In genomic region chr2:240232961-240233890, GRCh38 we compare ENCODE assay signal across 7 cellular contexts.
DNase-seq lines count a peak whose midpoint lies in the region; TF ChIP-seq lines count a peak whose summit lies in the region.

No MANE protein-coding gene starts in this region.

- TF ChIP-seq CTCF in GM20000 (IDR thresholded peaks at IDR 0.05; ENCODE audit: extremely low read depth, missing control alignments) (peak; percentile 40), liver (IDR thresholded peaks at IDR 0.05; ENCODE audit: low read depth, low read length, missing input control) (peak; percentile 88)

- peak; percentile 95 to 96 for TF ChIP-seq RAD21 in liver (IDR thresholded peaks at IDR 0.05)

- H3K4me1 ChIP-seq in liver (ENCODE audit: control insufficient read depth in 4 of 4, insufficient read depth in 4 of 4, low read length in 3 of 4) = peaks cover 6 to 29% (median 20%) of the 10 kb centered on the region in 4 donors

- H3K9me3 ChIP-seq in liver (ENCODE audit: control insufficient read depth in 4 of 4, low read length in 3 of 4) = no peaks in the 10 kb centered on the region

- peaks cover 4% of the 10 kb centered on the region for H3K4me1 Mint-ChIP-seq in activated CD4-positive, alpha-beta memory T cell treated with anti-CD3 and anti-CD28 coated beads, Interleukin-2, amount 10 ng/mL, durations not matched to agents 7 days and 5 days

- H3K27ac ChIP-seq in liver (ENCODE audit: low read depth in 1 of 2, low read length in 2 of 2) = peak overlapping the region; percentile 44 to 67

- WGBS in liver = 3% methylated on average over 39 of the region's 39 CpGs

- H3K9ac ChIP-seq in liver (ENCODE audit: low read depth in 1 of 2, low read length in 2 of 2) = peak overlapping the region in 1 of 2 donors; percentile 25

- H3K27ac Mint-ChIP-seq in activated CD4-positive, alpha-beta memory T cell treated with anti-CD3 and anti-CD28 coated beads, Interleukin-2, amount 10 ng/mL, durations not matched to agents 7 days and 5 days = no peak overlapping the region

- peak overlapping the region in 2 of 3 donors; percentile 49 to 51 for H3K4me3 ChIP-seq in liver (ENCODE audit: low read depth in 1 of 3, low read length in 3 of 3)

- peaks cover 2% of the 10 kb centered on the region for H3K27me3 Mint-ChIP-seq in activated CD4-positive, alpha-beta memory T cell treated with anti-CD3 and anti-CD28 coated beads, Interleukin-2, amount 10 ng/mL, durations not matched to agents 7 days and 5 days

- POLR2A ChIA-PET in activated CD4-positive, alpha-beta memory T cell treated with anti-CD3 and anti-CD28 coated beads, Interleukin-2, amount 10 ng/mL, durations not matched to agents 7 days and 5 days (lab: Charles Lee) = no interaction called here

- DNase-seq in GM20000 (ENCODE audit: low spot score) = peak; percentile 84
- peak; percentile 26 to 65 for DNase-seq in NCI-H524 (lab: John Stamatoyannopoulos, UW)
- peak; percentile 74 for DNase-seq in activated CD4-positive, alpha-beta memory T cell treated with anti-CD3 and anti-CD28 coated beads, Interleukin-2, amount 10 ng/mL, durations not matched to agents 7 days and 5 days
- peak; percentile 93 for DNase-seq in ecto neural progenitor cell (ENCODE audit: low spot score)
- DNase-seq in stimulated activated CD4-positive, alpha-beta T cell treated with anti-CD3 and anti-CD28 coated beads, Interleukin-4, amount 100 ng/mL, for 24 hours = peak; percentile 72
- DNase-seq in NCI-H2171 treated with DMSO at 0.1 percent for 48 hours (lab: John Stamatoyannopoulos, UW) = no peak

- no peaks in the 10 kb centered on the region for H3K36me3 Mint-ChIP-seq in activated CD4-positive, alpha-beta memory T cell treated with anti-CD3 and anti-CD28 coated beads, Interleukin-2, amount 10 ng/mL, durations not matched to agents 7 days and 5 days (ENCODE audit: low read depth)

- CTCF ChIA-PET in activated CD4-positive, alpha-beta memory T cell treated with anti-CD3 and anti-CD28 coated beads, Interleukin-2, amount 10 ng/mL, durations not matched to agents 7 days and 5 days (lab: Charles Lee) = interaction anchor here (0.6 to 1.3 kb wide), 6 partner anchors 9 to 204 kb away, joined by 3 read pairs; no protein-coding TSS in a partner anchor

- no peaks in the 10 kb centered on the region for H3K36me3 ChIP-seq in liver (ENCODE audit: control insufficient read depth in 4 of 4, insufficient read depth in 3 of 4, low read depth in 1 of 4, low read length in 3 of 4)

- no peaks in the 10 kb centered on the region for H3K27me3 ChIP-seq in liver (ENCODE audit: control insufficient read depth in 4 of 4, insufficient read depth in 4 of 4, low read length in 3 of 4)

- H3K4me3 Mint-ChIP-seq in activated CD4-positive, alpha-beta memory T cell treated with anti-CD3 and anti-CD28 coated beads, Interleukin-2, amount 10 ng/mL, durations not matched to agents 7 days and 5 days = no peak overlapping the region

- peaks cover 9% of the 10 kb centered on the region for H3K9me3 Mint-ChIP-seq in activated CD4-positive, alpha-beta memory T cell treated with anti-CD3 and anti-CD28 coated beads, Interleukin-2, amount 10 ng/mL, durations not matched to agents 7 days and 5 days

TF ChIP-seq in liver, 16 proteins besides CTCF, POLR2A, EP300 and RAD21:
- TF ChIP-seq SP1 (IDR thresholded peaks at IDR 0.05) = peak; percentile 38
- TF ChIP-seq HNF4G (IDR thresholded peaks at IDR 0.05) = no peak
- peak in 1 of 2 donors; percentile 10 for TF ChIP-seq EGR1 (IDR thresholded peaks at IDR 0.05; ENCODE audit: low read depth in 2 of 2)
